8 cellular contexts compared by ENCODE assay signal in genomic region chr5:173573126-173573960, GRCh38. TPM values are rescaled to one million over a fixed set of nuclear protein-coding genes. Genes with fewer than 3 reads are reported as not detected.
DNase-seq lines count a peak whose midpoint lies in the region; ATAC-seq and TF ChIP-seq lines count a peak whose summit lies in the region.

No MANE protein-coding gene starts in this region.

- H3K4me1 Mint-ChIP-seq in activated CD4-positive, alpha-beta memory T cell treated with anti-CD3 and anti-CD28 coated beads for 36 hours (ENCODE audit: low read depth) = no peaks in the 10 kb centered on the region
- H3K4me1 Mint-ChIP-seq in memory B cell = peaks cover 4% of the 10 kb centered on the region

- peaks cover 6% of the 10 kb centered on the region for H3K9me3 Mint-ChIP-seq in activated CD4-positive, alpha-beta memory T cell treated with anti-CD3 and anti-CD28 coated beads for 36 hours
- H3K9me3 Mint-ChIP-seq in memory B cell = peaks cover 2% of the 10 kb centered on the region

- CTCF ChIA-PET in activated CD4-positive, alpha-beta memory T cell treated with anti-CD3 and anti-CD28 coated beads for 36 hours (lab: Charles Lee) = interaction anchor here (0.6 to 2.9 kb wide), 19 partner anchors 10 to 1994 kb away, joined by 3 to 25 read pairs (median 3); partner anchors contain the start of gene BOD1

- POLR2A ChIA-PET in activated CD4-positive, alpha-beta memory T cell treated with anti-CD3 and anti-CD28 coated beads for 36 hours (lab: Charles Lee) = no interaction called here

- peak; percentile 89 for TF ChIP-seq CTCF in GM12873 (IDR thresholded peaks at IDR 0.05; ENCODE audit: insufficient read depth, low read depth, low read length, missing control alignments)

- peaks cover 23% of the 10 kb centered on the region for H3K27me3 Mint-ChIP-seq in activated CD4-positive, alpha-beta memory T cell treated with anti-CD3 and anti-CD28 coated beads for 36 hours
- peaks cover 16% of the 10 kb centered on the region for H3K27me3 Mint-ChIP-seq in memory B cell

- H3K4me3 Mint-ChIP-seq in activated CD4-positive, alpha-beta memory T cell treated with anti-CD3 and anti-CD28 coated beads for 36 hours = no peak overlapping the region
- no peak overlapping the region for H3K4me3 Mint-ChIP-seq in memory B cell

- H3K36me3 Mint-ChIP-seq in activated CD4-positive, alpha-beta memory T cell treated with anti-CD3 and anti-CD28 coated beads for 36 hours = peaks cover 2% of the 10 kb centered on the region
- H3K36me3 Mint-ChIP-seq in memory B cell = no peaks in the 10 kb centered on the region

- peak; percentile 66 for DNase-seq in NCI-H460 (ENCODE audit: extremely low read depth, low read depth)
- peak; percentile 74 for DNase-seq in activated CD4-positive, alpha-beta memory T cell treated with anti-CD3 and anti-CD28 coated beads for 36 hours
- peak; percentile 53 for DNase-seq in effector CD4-positive, alpha-beta T cell
- peak; percentile 62 to 77 for DNase-seq in memory B cell (ENCODE audit: low spot score in 2 of 2)
- peak; percentile 3 for DNase-seq in stimulated activated CD8-positive, alpha-beta memory T cell treated with anti-CD3 and anti-CD28 coated beads, Interleukin-12 subunit alpha, Interleukin-12 subunit beta, amount 100 ng/mL, for 24 hours (ENCODE audit: extremely low read depth)
- no peak for DNase-seq in GF-D8 (lab: John Stamatoyannopoulos, UW)

- ATAC-seq in HG02678 (IDR thresholded peaks at IDR 0.05; ENCODE audit: unreplicated experiment) (peak; percentile 65), memory B cell (ENCODE audit: low read depth) (peak; percentile 70)

- no peak overlapping the region for H3K27ac Mint-ChIP-seq in activated CD4-positive, alpha-beta memory T cell treated with anti-CD3 and anti-CD28 coated beads for 36 hours
- no peak overlapping the region for H3K27ac Mint-ChIP-seq in memory B cell

- intact Hi-C loops in activated CD4-positive, alpha-beta memory T cell treated with anti-CD3 and anti-CD28 coated beads for 36 hours (cut with micrococcal nuclease) = loop anchor here (1.0 to 5.0 kb wide), 2 partner anchors 279 to 591 kb away; partner anchors contain the start of gene ATP6V0E1

RNA-seq across cellular contexts. Expression of gene BOD1, which starts 43.1 kb away (rescaled TPM):
- total RNA-seq in NCI-H460 (2014; rRNA removed; shearing (Covaris generic)) = 118 and 119 TPM in 2 replicates
- 78.1 and 98.6 TPM in 2 replicates for polyA plus RNA-seq in NCI-H460 (2014; cell fraction: nucleus; rRNA removed)
- 10 to 100 TPM; 23.9 to 28.6 TPM for total RNA-seq in activated CD4-positive, alpha-beta memory T cell treated with anti-CD3 and anti-CD28 coated beads for 36 hours
